Comparison of ENCODE assay signal across 1 cellular context in the genomic region with DNA sequence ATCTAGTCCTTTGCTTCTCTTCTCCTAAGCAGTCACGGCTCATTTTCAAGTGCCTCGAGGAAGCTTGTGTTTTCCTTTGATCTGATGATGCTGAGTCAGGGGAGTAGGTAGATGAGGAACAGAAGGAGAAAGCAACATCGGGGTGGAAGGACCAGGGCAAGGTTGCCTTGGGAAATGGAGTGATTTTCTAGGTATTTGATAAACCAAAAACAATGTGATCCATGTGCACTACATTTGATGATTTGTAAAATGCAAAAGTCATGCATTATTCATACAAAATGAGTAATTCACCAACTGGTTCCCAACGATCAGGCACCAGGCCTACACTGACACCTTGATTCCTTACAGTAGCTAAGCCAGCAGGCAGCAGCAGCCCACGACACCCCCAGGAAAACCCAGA.
TF ChIP-seq lines count a peak whose summit lies in the region.

No MANE protein-coding gene starts in this region.

TF ChIP-seq in GM23338, 12 proteins besides CTCF, POLR2A, EP300 and RAD21 (continued from another document):
- TF ChIP-seq, protein P1, sequence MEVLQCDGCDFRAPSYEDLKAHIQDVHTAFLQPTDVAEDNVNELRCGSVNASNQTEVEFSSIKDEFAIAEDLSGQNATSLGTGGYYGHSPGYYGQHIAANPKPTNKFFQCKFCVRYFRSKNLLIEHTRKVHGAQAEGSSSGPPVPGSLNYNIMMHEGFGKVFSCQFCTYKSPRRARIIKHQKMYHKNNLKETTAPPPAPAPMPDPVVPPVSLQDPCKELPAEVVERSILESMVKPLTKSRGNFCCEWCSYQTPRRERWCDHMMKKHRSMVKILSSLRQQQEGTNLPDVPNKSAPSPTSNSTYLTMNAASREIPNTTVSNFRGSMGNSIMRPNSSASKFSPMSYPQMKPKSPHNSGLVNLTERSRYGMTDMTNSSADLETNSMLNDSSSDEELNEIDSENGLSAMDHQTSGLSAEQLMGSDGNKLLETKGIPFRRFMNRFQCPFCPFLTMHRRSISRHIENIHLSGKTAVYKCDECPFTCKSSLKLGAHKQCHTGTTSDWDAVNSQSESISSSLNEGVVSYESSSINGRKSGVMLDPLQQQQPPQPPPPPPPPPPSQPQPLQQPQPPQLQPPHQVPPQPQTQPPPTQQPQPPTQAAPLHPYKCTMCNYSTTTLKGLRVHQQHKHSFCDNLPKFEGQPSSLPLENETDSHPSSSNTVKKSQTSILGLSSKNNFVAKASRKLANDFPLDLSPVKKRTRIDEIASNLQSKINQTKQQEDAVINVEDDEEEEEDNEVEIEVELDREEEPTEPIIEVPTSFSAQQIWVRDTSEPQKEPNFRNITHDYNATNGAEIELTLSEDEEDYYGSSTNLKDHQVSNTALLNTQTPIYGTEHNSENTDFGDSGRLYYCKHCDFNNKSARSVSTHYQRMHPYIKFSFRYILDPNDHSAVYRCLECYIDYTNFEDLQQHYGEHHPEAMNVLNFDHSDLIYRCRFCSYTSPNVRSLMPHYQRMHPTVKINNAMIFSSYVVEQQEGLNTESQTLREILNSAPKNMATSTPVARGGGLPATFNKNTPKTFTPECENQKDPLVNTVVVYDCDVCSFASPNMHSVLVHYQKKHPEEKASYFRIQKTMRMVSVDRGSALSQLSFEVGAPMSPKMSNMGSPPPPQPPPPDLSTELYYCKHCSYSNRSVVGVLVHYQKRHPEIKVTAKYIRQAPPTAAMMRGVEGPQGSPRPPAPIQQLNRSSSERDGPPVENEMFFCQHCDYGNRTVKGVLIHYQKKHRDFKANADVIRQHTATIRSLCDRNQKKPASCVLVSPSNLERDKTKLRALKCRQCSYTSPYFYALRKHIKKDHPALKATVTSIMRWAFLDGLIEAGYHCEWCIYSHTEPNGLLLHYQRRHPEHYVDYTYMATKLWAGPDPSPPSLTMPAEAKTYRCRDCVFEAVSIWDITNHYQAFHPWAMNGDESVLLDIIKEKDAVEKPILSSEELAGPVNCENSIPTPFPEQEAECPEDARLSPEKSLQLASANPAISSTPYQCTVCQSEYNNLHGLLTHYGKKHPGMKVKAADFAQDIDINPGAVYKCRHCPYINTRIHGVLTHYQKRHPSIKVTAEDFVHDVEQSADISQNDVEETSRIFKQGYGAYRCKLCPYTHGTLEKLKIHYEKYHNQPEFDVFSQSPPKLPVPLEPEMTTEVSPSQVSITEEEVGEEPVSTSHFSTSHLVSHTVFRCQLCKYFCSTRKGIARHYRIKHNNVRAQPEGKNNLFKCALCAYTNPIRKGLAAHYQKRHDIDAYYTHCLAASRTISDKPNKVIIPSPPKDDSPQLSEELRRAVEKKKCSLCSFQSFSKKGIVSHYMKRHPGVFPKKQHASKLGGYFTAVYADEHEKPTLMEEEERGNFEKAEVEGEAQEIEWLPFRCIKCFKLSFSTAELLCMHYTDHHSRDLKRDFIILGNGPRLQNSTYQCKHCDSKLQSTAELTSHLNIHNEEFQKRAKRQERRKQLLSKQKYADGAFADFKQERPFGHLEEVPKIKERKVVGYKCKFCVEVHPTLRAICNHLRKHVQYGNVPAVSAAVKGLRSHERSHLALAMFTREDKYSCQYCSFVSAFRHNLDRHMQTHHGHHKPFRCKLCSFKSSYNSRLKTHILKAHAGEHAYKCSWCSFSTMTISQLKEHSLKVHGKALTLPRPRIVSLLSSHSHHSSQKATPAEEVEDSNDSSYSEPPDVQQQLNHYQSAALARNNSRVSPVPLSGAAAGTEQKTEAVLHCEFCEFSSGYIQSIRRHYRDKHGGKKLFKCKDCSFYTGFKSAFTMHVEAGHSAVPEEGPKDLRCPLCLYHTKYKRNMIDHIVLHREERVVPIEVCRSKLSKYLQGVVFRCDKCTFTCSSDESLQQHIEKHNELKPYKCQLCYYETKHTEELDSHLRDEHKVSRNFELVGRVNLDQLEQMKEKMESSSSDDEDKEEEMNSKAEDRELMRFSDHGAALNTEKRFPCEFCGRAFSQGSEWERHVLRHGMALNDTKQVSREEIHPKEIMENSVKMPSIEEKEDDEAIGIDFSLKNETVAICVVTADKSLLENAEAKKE (CRISPR knock-in tag; IDR thresholded peaks at IDR 0.05): no peak
- TF ChIP-seq NANOG (IDR thresholded peaks at IDR 0.05; ENCODE audit: borderline replicate concordance) (no peak), EZH2 (IDR thresholded peaks at IDR 0.05; ENCODE audit: low read depth, unreplicated experiment) (no peak), EZH2phosphoT487 (IDR thresholded peaks at IDR 0.05; ENCODE audit: unreplicated experiment) (no peak), POLR2AphosphoS5 (IDR thresholded peaks at IDR 0.05; ENCODE audit: low read depth) (no peak)
